Comparison of ENCODE assay signal across 1 cellular context in the genomic region with DNA sequence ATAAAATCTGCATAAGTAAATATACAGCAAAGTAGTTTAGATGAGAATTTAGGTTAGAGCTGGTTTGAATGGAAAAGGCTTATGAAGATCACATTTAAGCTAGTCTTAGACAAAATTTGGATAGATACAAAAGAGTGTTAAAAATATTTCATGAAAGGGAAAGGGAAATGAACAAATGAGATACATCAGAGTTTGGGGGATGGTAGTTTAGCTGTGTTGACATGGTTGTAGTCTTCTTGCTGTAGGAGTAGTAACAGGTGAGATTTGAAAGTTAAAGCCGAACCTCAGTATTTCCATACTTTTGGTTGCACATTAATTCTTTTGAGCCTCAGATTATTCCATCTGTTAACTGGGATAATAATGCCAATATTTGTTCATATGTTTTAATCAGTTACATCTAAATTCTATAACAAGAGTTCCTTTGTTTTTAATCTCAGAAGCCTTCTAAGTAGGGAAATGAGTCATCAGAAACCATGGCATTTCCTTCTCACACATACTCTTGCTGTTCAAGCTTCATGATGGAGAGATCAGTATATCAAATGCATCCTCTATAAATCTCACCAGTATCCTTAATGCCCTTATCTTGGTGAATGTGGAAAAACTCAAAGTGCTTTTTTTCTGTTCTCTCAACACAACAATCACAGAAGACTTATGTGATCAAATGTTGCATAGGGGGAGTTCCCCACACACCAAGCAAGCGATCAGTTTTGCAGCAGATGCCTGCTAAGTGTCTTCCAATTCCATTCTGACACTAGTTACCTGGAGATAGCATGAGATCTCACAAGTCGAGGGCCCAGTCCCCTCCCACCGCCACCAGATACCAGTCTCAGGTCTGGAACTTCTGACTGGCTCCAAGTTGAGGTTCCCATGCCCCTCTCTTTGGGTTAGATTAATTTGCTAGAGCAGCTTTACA.
A peak's percentile ranks its signal among the peaks of the same experiment; 100 is the strongest.
TF ChIP-seq lines count a peak whose summit lies in the region.

No MANE protein-coding gene starts in this region.

TF ChIP-seq in SK-N-SH, 30 proteins besides CTCF, POLR2A, EP300 and RAD21 (continued from another document):
- TF ChIP-seq, protein P1, sequence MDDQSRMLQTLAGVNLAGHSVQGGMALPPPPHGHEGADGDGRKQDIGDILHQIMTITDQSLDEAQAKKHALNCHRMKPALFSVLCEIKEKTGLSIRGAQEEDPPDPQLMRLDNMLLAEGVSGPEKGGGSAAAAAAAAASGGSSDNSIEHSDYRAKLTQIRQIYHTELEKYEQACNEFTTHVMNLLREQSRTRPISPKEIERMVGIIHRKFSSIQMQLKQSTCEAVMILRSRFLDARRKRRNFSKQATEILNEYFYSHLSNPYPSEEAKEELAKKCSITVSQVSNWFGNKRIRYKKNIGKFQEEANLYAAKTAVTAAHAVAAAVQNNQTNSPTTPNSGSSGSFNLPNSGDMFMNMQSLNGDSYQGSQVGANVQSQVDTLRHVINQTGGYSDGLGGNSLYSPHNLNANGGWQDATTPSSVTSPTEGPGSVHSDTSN (IDR thresholded peaks at IDR 0.05) = peak; percentile 83
- TF ChIP-seq POLR2AphosphoS5 (IDR thresholded peaks at IDR 0.05; ENCODE audit: low read depth, low read length) (peak; percentile 36; the same call in 1 of the 2 replicates), GATA2 (CRISPR knock-in tag; IDR thresholded peaks at IDR 0.05) (no peak), TCF12 (IDR thresholded peaks at IDR 0.05) (peak; percentile 71), GABPA (IDR thresholded peaks at IDR 0.05; ENCODE audit: low read depth) (no peak), FOXJ3 (CRISPR knock-in tag; IDR thresholded peaks at IDR 0.05) (no peak), RCOR1 (IDR thresholded peaks at IDR 0.05; ENCODE audit: low read length) (no peak), NFIC (IDR thresholded peaks at IDR 0.05; ENCODE audit: borderline replicate concordance) (0 out of 2 replicates have a peak, but pooled peaks have one; percentile 48), RFX5 (IDR thresholded peaks at IDR 0.05; ENCODE audit: low read length) (no peak), NRF1 (IDR thresholded peaks at IDR 0.05; ENCODE audit: low read depth, low read length) (no peak), TAF1 (IDR thresholded peaks at IDR 0.05; ENCODE audit: borderline replicate concordance, low read depth, low read length) (no peak), FOXM1 (IDR thresholded peaks at IDR 0.05; ENCODE audit: low read depth) (no peak), TEAD4 (IDR thresholded peaks at IDR 0.05; ENCODE audit: borderline replicate concordance, insufficient read depth) (peak; percentile 38; the same call in 1 of the 2 replicates), MXI1 (IDR thresholded peaks at IDR 0.05; ENCODE audit: low read depth, low read length) (no peak), FOSL2 (IDR thresholded peaks at IDR 0.05; ENCODE audit: borderline replicate concordance, low read depth) (peak; percentile 78), MEF2A (IDR thresholded peaks at IDR 0.05; ENCODE audit: borderline replicate concordance, low read depth) (peak; percentile 53), EZH2phosphoT487 (IDR thresholded peaks at IDR 0.05; ENCODE audit: borderline replicate concordance, low read depth) (no peak)
- TF ChIP-seq, protein P2, sequence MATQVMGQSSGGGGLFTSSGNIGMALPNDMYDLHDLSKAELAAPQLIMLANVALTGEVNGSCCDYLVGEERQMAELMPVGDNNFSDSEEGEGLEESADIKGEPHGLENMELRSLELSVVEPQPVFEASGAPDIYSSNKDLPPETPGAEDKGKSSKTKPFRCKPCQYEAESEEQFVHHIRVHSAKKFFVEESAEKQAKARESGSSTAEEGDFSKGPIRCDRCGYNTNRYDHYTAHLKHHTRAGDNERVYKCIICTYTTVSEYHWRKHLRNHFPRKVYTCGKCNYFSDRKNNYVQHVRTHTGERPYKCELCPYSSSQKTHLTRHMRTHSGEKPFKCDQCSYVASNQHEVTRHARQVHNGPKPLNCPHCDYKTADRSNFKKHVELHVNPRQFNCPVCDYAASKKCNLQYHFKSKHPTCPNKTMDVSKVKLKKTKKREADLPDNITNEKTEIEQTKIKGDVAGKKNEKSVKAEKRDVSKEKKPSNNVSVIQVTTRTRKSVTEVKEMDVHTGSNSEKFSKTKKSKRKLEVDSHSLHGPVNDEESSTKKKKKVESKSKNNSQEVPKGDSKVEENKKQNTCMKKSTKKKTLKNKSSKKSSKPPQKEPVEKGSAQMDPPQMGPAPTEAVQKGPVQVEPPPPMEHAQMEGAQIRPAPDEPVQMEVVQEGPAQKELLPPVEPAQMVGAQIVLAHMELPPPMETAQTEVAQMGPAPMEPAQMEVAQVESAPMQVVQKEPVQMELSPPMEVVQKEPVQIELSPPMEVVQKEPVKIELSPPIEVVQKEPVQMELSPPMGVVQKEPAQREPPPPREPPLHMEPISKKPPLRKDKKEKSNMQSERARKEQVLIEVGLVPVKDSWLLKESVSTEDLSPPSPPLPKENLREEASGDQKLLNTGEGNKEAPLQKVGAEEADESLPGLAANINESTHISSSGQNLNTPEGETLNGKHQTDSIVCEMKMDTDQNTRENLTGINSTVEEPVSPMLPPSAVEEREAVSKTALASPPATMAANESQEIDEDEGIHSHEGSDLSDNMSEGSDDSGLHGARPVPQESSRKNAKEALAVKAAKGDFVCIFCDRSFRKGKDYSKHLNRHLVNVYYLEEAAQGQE (IDR thresholded peaks at IDR 0.05; ENCODE audit: low read depth, low read length) = no peak
- TF ChIP-seq, protein P3, sequence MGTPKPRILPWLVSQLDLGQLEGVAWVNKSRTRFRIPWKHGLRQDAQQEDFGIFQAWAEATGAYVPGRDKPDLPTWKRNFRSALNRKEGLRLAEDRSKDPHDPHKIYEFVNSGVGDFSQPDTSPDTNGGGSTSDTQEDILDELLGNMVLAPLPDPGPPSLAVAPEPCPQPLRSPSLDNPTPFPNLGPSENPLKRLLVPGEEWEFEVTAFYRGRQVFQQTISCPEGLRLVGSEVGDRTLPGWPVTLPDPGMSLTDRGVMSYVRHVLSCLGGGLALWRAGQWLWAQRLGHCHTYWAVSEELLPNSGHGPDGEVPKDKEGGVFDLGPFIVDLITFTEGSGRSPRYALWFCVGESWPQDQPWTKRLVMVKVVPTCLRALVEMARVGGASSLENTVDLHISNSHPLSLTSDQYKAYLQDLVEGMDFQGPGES (IDR thresholded peaks at IDR 0.05; ENCODE audit: low read depth, low read length) = no peak
TF ChIP-seq in SK-N-SH: peak in this region for 11.
